Comparison of ENCODE assay signal across 17 cellular contexts in the genomic region with DNA sequence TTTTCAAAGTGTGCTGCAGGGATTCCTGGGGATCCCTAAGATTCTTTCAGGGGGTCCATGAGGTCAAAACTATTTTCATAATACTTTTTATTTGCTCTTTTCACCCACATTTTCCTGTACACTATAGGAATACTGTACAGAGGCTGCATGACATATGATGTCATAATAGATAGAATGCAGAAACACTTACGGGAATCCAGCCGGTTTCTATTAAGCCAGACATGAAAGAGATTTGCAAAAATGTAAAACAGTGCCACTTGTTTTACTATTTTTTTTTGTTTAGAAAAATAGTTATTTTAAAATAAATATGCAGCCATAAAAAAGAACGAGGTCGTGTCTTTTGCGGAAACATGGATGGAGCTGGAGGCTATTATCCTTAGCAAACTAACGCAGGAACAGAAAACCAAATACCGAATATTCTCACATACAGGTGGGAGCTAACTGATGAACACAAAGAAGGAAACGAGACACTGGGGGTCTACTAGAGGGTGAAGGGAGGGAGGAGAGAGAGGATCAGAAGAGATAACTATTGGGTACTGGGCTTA. TPM values are rescaled to one million over a fixed set of nuclear protein-coding genes. Genes with fewer than 3 reads are reported as not detected.
DNase-seq lines count a peak whose midpoint lies in the region; ATAC-seq and TF ChIP-seq lines count a peak whose summit lies in the region.
"Had no signal": no experiment of that assay in that cellular context is flagged by ENCODE, and none has a peak within 500 bp of the region (broad histone marks: within the 10 kb centered on the region; RNA-seq: fewer than 3 reads in every experiment).

No MANE protein-coding gene starts in this region.

- H3K27me3 Mint-ChIP-seq in activated T-cell treated with anti-CD3 and anti-CD28 coated beads, Interleukin-2, amount 50 U/mL, for 24 hours: no peaks in the 10 kb centered on the region
- H3K27me3 Mint-ChIP-seq: CD8-positive, alpha-beta memory T cell; IgD-negative memory B cell had no signal

- peaks cover 82% of the 10 kb centered on the region for H3K36me3 Mint-ChIP-seq in activated T-cell treated with anti-CD3 and anti-CD28 coated beads, Interleukin-2, amount 50 U/mL, for 24 hours (ENCODE audit: low read depth)

- H3K79me2 ChIP-seq in PC-9 (ENCODE audit: low read depth): peaks cover 93% of the 10 kb centered on the region
- peaks cover 89% of the 10 kb centered on the region for H3K79me2 ChIP-seq in fibroblast of lung (ENCODE audit: control insufficient read depth, insufficient read depth, low read length)

- no TSS peak for BruUV-seq in PC-9 (replicated peaks; lab: Mats Ljungman, UMichigan)

- H2AFZ ChIP-seq in PC-9 (no peak overlapping the region), fibroblast of lung (ENCODE audit: low read length) (no peak overlapping the region)

- H3K9me3 Mint-ChIP-seq in activated T-cell treated with anti-CD3 and anti-CD28 coated beads, Interleukin-2, amount 50 U/mL, for 24 hours: no peaks in the 10 kb centered on the region
- H3K9me3 Mint-ChIP-seq: CD8-positive, alpha-beta memory T cell; IgD-negative memory B cell had no signal

- CTCF ChIA-PET in PC-9 (lab: Charles Lee): no interaction called here

- H3K4me3 ChIP-seq in PC-9 (no peak overlapping the region), fibroblast of lung (replicated peaks in 1 of 4; ENCODE audit: control extremely low read depth in 1 of 4, insufficient read depth in 1 of 4, low read depth in 3 of 4, low read length in 4 of 4) (peak overlapping the region in 2 of 4 experiments; percentile 12 to 25), gastrocnemius medialis (no peak overlapping the region)
- H3K4me3 ChIP-seq: uterus had no signal

- no peaks in the 10 kb centered on the region for H3K27me3 ChIP-seq in PC-9 (ENCODE audit: insufficient read depth, low read depth)
- no peaks in the 10 kb centered on the region for H3K27me3 ChIP-seq in fibroblast of lung (ENCODE audit: control insufficient read depth, insufficient read depth, low read length)
- no peaks in the 10 kb centered on the region for H3K27me3 ChIP-seq in gastrocnemius medialis
- H3K27me3 ChIP-seq: uterus had no signal

- peaks cover 33% of the 10 kb centered on the region for H3F3A ChIP-seq in PC-9 (ENCODE audit: insufficient read depth, low read depth)

- TF ChIP-seq CTCF in PC-9 (conservative IDR thresholded peaks at IDR 0.05) (no peak), fibroblast of lung (conservative IDR thresholded peaks at IDR 0.05 in 1 of 2, IDR thresholded peaks at IDR 0.05 in 1 of 2; ENCODE audit: low read depth in 1 of 2, low read length in 2 of 2) (no peak), gastrocnemius medialis (IDR thresholded peaks at IDR 0.05 in 4 of 5, conservative IDR thresholded peaks at IDR 0.05 in 1 of 5) (no peak)

- TF ChIP-seq POLR2A in gastrocnemius medialis (IDR thresholded peaks at IDR 0.05): no peak

- H3K36me3 ChIP-seq in PC-9 (ENCODE audit: low read depth) (peaks cover 9% of the 10 kb centered on the region; the same call in 1 of the 2 replicates), fibroblast of lung (ENCODE audit: control insufficient read depth, insufficient read depth, low read length) (no peaks in the 10 kb centered on the region), gastrocnemius medialis (no peaks in the 10 kb centered on the region)
- H3K36me3 ChIP-seq: uterus had no signal

- peaks cover 38% of the 10 kb centered on the region for H3K4me1 ChIP-seq in PC-9 (replicated peaks; ENCODE audit: insufficient read depth)
- H3K4me1 ChIP-seq in fibroblast of lung (ENCODE audit: control insufficient read depth, extremely low read depth, insufficient read depth, low read length): no peaks in the 10 kb centered on the region
- peaks cover 42 to 72% of the 10 kb centered on the region in 2 donors for H3K4me1 ChIP-seq in gastrocnemius medialis

- H3K27ac ChIP-seq in PC-9 (no peak overlapping the region), fibroblast of lung (ENCODE audit: insufficient read depth, low read length) (peak overlapping the region; percentile 27), gastrocnemius medialis (peak overlapping the region in 3 of 4 donors; percentile 35 to 96 (median 94))

- POLR2A ChIA-PET in PC-9 (lab: Charles Lee; ENCODE audit: unreplicated experiment): no interaction called here

- ATAC-seq in gastrocnemius medialis: no peak
- ATAC-seq in HG03439 (IDR thresholded peaks at IDR 0.05; ENCODE audit: unreplicated experiment): no peak
- no peak for ATAC-seq in left colon
- ATAC-seq in GM21723 (IDR thresholded peaks at IDR 0.05; ENCODE audit: unreplicated experiment): no peak
- ATAC-seq: activated CD4-positive, CD25-positive, alpha-beta regulatory T cell treated with anti-CD3 and anti-CD28 coated beads, Interleukin-2, amount 50 U/mL, for 24 hours; Right ventricle myocardium inferior had no signal

- H3K9me3 ChIP-seq in PC-9 (ENCODE audit: insufficient read depth, low read depth) (no peaks in the 10 kb centered on the region), fibroblast of lung (ENCODE audit: control insufficient read depth, insufficient read depth, low read depth, low read length) (no peaks in the 10 kb centered on the region), gastrocnemius medialis (no peaks in the 10 kb centered on the region)
- H3K9me3 ChIP-seq: uterus had no signal

- DNase-seq in activated T-cell treated with anti-CD3 and anti-CD28 coated beads, Interleukin-2, amount 50 U/mL, for 24 hours: no peak
- DNase-seq in activated T-cell treated with anti-CD3 and anti-CD28 coated beads, Interleukin-2, amount 50 U/mL, for 48 hours: no peak
- DNase-seq in PC-9 (no peak), fibroblast of lung (ENCODE audit: low read depth in 2 of 2) (no peak), gastrocnemius medialis (no peak), left colon (no peak)
- DNase-seq: amygdala; CD8-positive, alpha-beta memory T cell; midbrain; NCI-H1092; stimulated activated naive CD4-positive, alpha-beta T cell treated with Interleukin-2 at 50 U/mL for 16 hours; uterus had no signal

- no peak overlapping the region for H3K9ac ChIP-seq in fibroblast of lung (ENCODE audit: insufficient read depth, low read length)

- peak overlapping the region; percentile 20 for H3K4me3 Mint-ChIP-seq in activated T-cell treated with anti-CD3 and anti-CD28 coated beads, Interleukin-2, amount 50 U/mL, for 24 hours

- intact Hi-C loops in PC-9 (cut with micrococcal nuclease; ENCODE audit: unreplicated experiment) (loop anchor here (5.0 kb wide), 2 partner anchors 127 to 487 kb away; a partner anchor contains a TSS), gastrocnemius medialis (cut with DNase I; ENCODE audit: low total_unique reads) (loop anchor here (5.0 kb wide), 1 partner anchor 247 kb away; a partner anchor contains a TSS), left colon (cut with DNase I, micrococcal nuclease) (no loop called here)

- no peaks in the 10 kb centered on the region for H3K9me2 ChIP-seq in PC-9 (ENCODE audit: insufficient read depth)

- peaks cover 76% of the 10 kb centered on the region for H3K4me1 Mint-ChIP-seq in activated T-cell treated with anti-CD3 and anti-CD28 coated beads, Interleukin-2, amount 50 U/mL, for 24 hours (ENCODE audit: low read depth)

- in situ Hi-C loops in gastrocnemius medialis (cut with MboI; ENCODE audit: low sequenced_read_pairs in 4 of 4): loop anchor here in 2 of 4 donors (10.0 kb wide), 1 partner anchor 100 kb away; a partner anchor contains a TSS

- H3K4me2 ChIP-seq in PC-9 (peak overlapping the region; percentile 95; the same call in 1 of the 2 replicates), fibroblast of lung (ENCODE audit: extremely low read depth, insufficient read depth, low read length) (peak overlapping the region; percentile 51)

- H3K27ac Mint-ChIP-seq in activated T-cell treated with anti-CD3 and anti-CD28 coated beads, Interleukin-2, amount 50 U/mL, for 24 hours: peak overlapping the region; percentile 79

- H4K20me1 ChIP-seq in PC-9 (ENCODE audit: insufficient read depth) (peaks cover 90% of the 10 kb centered on the region), fibroblast of lung (ENCODE audit: control insufficient read depth, extremely low read depth, insufficient read depth, low read length) (peaks cover 5% of the 10 kb centered on the region)

RNA-seq across cellular contexts. Expression of a gene that starts 5.0 kb away (rescaled TPM):
- total RNA-seq in PC-9 (2021): 39.1 and 39.6 TPM in 2 replicates
- total RNA-seq in fibroblast of lung: 41.1 and 61.9 TPM in 2 replicates
- 31.2 and 37.7 TPM in 2 replicates for polyA plus RNA-seq in fibroblast of lung
- 12.1 and 15.7 TPM in 2 replicates for polyA plus RNA-seq in fibroblast of lung (2012)
- polyA minus RNA-seq in fibroblast of lung (ENCODE audit: low replicate concordance): 24.7 and 28.5 TPM in 2 replicates
- total RNA-seq in gastrocnemius medialis: 10 to 100 TPM; 42.9 to 63.3 (median 57.3) TPM
- 10 to 100 TPM; 41.8 to 52.3 TPM for total RNA-seq in left colon

Comparison
In these comparisons a context has a peak if more than half of its experiments do, and no peak if none do; other contexts are left out.
1. intact Hi-C loops: an anchor here in PC-9 (5.0 kb wide) and gastrocnemius medialis (5.0 kb wide); none called in left colon.